In the genomic region with DNA sequence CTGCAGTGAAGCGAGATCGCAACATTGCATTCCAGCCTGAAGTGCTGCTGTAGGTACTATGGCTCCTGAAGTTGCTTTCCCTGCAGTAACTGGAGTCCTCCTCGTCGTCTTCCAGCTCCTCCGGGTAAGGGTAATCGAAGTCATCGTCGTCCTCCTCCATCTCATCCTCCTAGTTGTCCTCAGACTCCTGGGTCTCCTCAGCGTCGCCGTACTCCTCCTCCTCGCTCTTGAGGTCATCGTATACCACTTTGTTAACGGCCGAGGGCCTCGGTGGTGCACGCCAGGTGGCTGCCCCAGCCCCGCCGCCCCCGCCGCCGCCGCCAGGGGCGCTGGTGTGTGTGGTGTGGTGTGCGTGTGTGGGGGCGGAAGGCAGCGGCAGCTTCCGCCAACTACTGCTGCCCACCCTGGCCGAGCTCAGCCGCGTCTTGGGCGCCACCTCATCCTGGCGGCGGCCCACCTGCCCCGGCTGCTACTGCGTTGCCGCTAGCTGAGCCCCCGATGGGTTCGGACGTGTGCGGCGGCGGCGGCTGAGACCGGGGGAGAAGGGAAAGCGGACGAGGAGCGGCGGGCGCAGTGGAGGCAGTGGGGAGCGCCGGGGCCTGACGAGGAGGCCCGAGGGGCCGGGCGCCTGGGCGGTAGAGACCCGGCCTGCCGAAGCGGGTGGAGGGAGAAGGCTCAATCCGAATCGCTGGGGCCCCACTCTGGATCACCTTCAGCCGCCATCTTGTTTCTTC, we compare ENCODE assay signal across 8 cellular contexts. TPM values are rescaled to one million over a fixed set of nuclear protein-coding genes. Genes with fewer than 3 reads are reported as not detected.
DNase-seq lines count a peak whose midpoint lies in the region; ATAC-seq lines count a peak whose summit lies in the region.

No MANE protein-coding gene starts in this region.

- H3K4me3 ChIP-seq in iPS-15b (ENCODE audit: low read depth, low read length): peak overlapping the region; percentile 49

- H3K9me3 ChIP-seq in iPS-15b (ENCODE audit: control insufficient read depth, insufficient read depth, low read length): no peaks in the 10 kb centered on the region

- H3K4me1 Mint-ChIP-seq in activated naive CD8-positive, alpha-beta T cell treated with anti-CD3 and anti-CD28 coated beads, Interleukin-2, amount 10 ng/mL, durations not matched to agents 7 days and 5 days: peaks cover 10% of the 10 kb centered on the region

- H3K4me1 ChIP-seq in iPS-15b (ENCODE audit: control insufficient read depth, insufficient read depth, low read length): no peaks in the 10 kb centered on the region

- peaks cover 2% of the 10 kb centered on the region for H3K9me3 Mint-ChIP-seq in activated naive CD8-positive, alpha-beta T cell treated with anti-CD3 and anti-CD28 coated beads, Interleukin-2, amount 10 ng/mL, durations not matched to agents 7 days and 5 days

- peaks cover 2% of the 10 kb centered on the region for H3K36me3 ChIP-seq in iPS-15b (ENCODE audit: control insufficient read depth, insufficient read depth, low read length)

- DNase-seq in SHP77 treated with DMSO at 0.1 percent for 48 hours (lab: John Stamatoyannopoulos, UW) (peak; percentile 42), NCI-H2081 treated with DMSO at 0.1 percent for 48 hours (lab: John Stamatoyannopoulos, UW) (no peak), SIG-M5 (lab: John Stamatoyannopoulos, UW) (no peak)
- DNase-seq in activated naive CD8-positive, alpha-beta T cell treated with anti-CD3 and anti-CD28 coated beads, Interleukin-2, amount 10 ng/mL, durations not matched to agents 7 days and 5 days: peak; percentile 93
- DNase-seq in stimulated activated CD4-positive, alpha-beta T cell treated with anti-CD3 and anti-CD28 coated beads, Interleukin-15, amount 100 ng/mL, for 48 hours (ENCODE audit: low read depth in 2 of 2): peak; percentile 68 to 84

- H3K9ac ChIP-seq in iPS-15b (ENCODE audit: low read depth, low read length): peak overlapping the region; percentile 12

- peak overlapping the region; percentile 82 for H3K4me3 Mint-ChIP-seq in activated naive CD8-positive, alpha-beta T cell treated with anti-CD3 and anti-CD28 coated beads, Interleukin-2, amount 10 ng/mL, durations not matched to agents 7 days and 5 days

- H3K27ac Mint-ChIP-seq in activated naive CD8-positive, alpha-beta T cell treated with anti-CD3 and anti-CD28 coated beads, Interleukin-2, amount 10 ng/mL, durations not matched to agents 7 days and 5 days: peak overlapping the region; percentile 86

- peaks cover under 1% of the 10 kb centered on the region for H3K27me3 Mint-ChIP-seq in activated naive CD8-positive, alpha-beta T cell treated with anti-CD3 and anti-CD28 coated beads, Interleukin-2, amount 10 ng/mL, durations not matched to agents 7 days and 5 days

- ATAC-seq in GM18861 (IDR thresholded peaks at IDR 0.05; ENCODE audit: unreplicated experiment) (peak; percentile 98), HG03045 (IDR thresholded peaks at IDR 0.05; ENCODE audit: unreplicated experiment) (peak; percentile 99)
- ATAC-seq in activated naive CD8-positive, alpha-beta T cell treated with anti-CD3 and anti-CD28 coated beads, Interleukin-2, amount 10 ng/mL, durations not matched to agents 7 days and 5 days (ENCODE audit: low read depth): peak; percentile 94

- peaks cover 5% of the 10 kb centered on the region for H3K27me3 ChIP-seq in iPS-15b (ENCODE audit: control insufficient read depth, insufficient read depth, low read length)

- H3K36me3 Mint-ChIP-seq in activated naive CD8-positive, alpha-beta T cell treated with anti-CD3 and anti-CD28 coated beads, Interleukin-2, amount 10 ng/mL, durations not matched to agents 7 days and 5 days: peaks cover 4% of the 10 kb centered on the region

- POLR2A ChIA-PET in activated naive CD8-positive, alpha-beta T cell treated with anti-CD3 and anti-CD28 coated beads, Interleukin-2, amount 10 ng/mL, durations not matched to agents 7 days and 5 days (lab: Charles Lee): interaction anchor here (0.6 to 2.8 kb wide), 4 partner anchors 10 to 98 kb away, joined by 3 to 26 read pairs (median 6); a partner anchor contains a TSS

RNA-seq across cellular contexts. Expression of a gene that starts 11.8 kb away (rescaled TPM):
- total RNA-seq in activated naive CD8-positive, alpha-beta T cell treated with anti-CD3 and anti-CD28 coated beads, Interleukin-2, amount 10 ng/mL, durations not matched to agents 7 days and 5 days: 10 to 100 TPM; 27.5 to 27.6 TPM

Comparison
In these comparisons a context has a peak if more than half of its experiments do, and no peak if none do; other contexts are left out.
1. DNase-seq: peak in SHP77 treated with DMSO at 0.1 percent for 48 hours (single experiment), activated naive CD8-positive, alpha-beta T cell treated with anti-CD3 and anti-CD28 coated beads, Interleukin-2, amount 10 ng/mL, durations not matched to agents 7 days and 5 days (single experiment) and stimulated activated CD4-positive, alpha-beta T cell treated with anti-CD3 and anti-CD28 coated beads, Interleukin-15, amount 100 ng/mL, for 48 hours (2 of 2); none in NCI-H2081 treated with DMSO at 0.1 percent for 48 hours (single experiment) and SIG-M5 (single experiment).
2. Peak in every context shown above with its lines, with median percentiles within 50 percentile points of each other: ATAC-seq.